1 cellular context compared by ENCODE assay signal in the genomic region with DNA sequence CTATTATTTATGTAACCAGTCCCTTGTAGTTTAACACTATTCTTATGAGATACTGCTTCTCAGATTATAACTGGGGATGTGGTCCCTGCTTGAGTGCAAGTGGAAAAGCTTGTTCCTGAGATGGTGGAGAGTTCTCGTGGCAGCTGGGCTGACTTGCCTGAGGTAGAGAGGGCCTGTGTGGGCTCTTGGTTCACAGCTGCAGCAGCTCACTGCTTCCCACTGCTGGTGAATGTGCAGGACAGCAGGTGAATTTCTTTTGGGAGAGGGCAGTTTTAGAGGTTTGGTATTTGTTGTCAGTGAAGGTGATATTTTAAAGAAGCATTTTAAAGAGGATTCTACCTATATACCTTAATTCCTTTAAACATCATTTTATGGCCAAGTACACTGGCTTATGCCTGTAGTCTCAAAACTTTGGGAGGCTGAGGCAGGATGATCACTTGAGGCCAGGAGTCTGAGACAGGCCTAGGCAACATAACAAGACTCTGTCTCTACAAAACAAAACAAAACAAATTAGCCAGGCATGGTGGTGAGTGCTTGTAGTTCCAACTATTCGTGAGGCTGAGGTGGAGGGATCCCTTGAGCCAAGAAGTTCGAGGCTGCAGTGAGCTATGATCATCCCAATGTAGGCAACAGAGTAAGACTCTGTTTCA.
TF ChIP-seq lines count a peak whose summit lies in the region.

No MANE protein-coding gene starts in this region.

TF ChIP-seq in HepG2, 621 proteins besides CTCF, POLR2A, EP300 and RAD21 (continued from another document and continues in another):
- TF ChIP-seq, protein P1, sequence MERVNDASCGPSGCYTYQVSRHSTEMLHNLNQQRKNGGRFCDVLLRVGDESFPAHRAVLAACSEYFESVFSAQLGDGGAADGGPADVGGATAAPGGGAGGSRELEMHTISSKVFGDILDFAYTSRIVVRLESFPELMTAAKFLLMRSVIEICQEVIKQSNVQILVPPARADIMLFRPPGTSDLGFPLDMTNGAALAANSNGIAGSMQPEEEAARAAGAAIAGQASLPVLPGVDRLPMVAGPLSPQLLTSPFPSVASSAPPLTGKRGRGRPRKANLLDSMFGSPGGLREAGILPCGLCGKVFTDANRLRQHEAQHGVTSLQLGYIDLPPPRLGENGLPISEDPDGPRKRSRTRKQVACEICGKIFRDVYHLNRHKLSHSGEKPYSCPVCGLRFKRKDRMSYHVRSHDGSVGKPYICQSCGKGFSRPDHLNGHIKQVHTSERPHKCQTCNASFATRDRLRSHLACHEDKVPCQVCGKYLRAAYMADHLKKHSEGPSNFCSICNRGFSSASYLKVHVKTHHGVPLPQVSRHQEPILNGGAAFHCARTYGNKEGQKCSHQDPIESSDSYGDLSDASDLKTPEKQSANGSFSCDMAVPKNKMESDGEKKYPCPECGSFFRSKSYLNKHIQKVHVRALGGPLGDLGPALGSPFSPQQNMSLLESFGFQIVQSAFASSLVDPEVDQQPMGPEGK (CRISPR knock-in tag; IDR thresholded peaks at IDR 0.05): peak; percentile 39; the same call in 1 of the 2 replicates
- TF ChIP-seq ATRX (CRISPR knock-in tag; IDR thresholded peaks at IDR 0.05; ENCODE audit: borderline replicate concordance) (no peak), DNMT3B (CRISPR knock-in tag; conservative IDR thresholded peaks at IDR 0.05) (no peak; the same call in 1 of the 2 replicates), ARID2 (CRISPR knock-in tag; IDR thresholded peaks at IDR 0.05; ENCODE audit: borderline replicate concordance) (no peak), RFXANK (CRISPR knock-in tag; IDR thresholded peaks at IDR 0.05) (0 out of 2 replicates have a peak, but pooled peaks have one; percentile 54), HIVEP1 (CRISPR knock-in tag; IDR thresholded peaks at IDR 0.05) (no peak), RARA (CRISPR knock-in tag; IDR thresholded peaks at IDR 0.05) (no peak), NFYB (CRISPR knock-in tag; IDR thresholded peaks at IDR 0.05) (no peak), CBX1 (IDR thresholded peaks at IDR 0.05; ENCODE audit: low read depth) (no peak), ZNF292 (CRISPR knock-in tag; IDR thresholded peaks at IDR 0.05; ENCODE audit: borderline replicate concordance, low read depth) (no peak), ZNF367 (CRISPR knock-in tag; IDR thresholded peaks at IDR 0.05; ENCODE audit: borderline replicate concordance) (no peak), HNF4A (CRISPR knock-in tag; IDR thresholded peaks at IDR 0.05) (no peak), ZNF713 (CRISPR knock-in tag; IDR thresholded peaks at IDR 0.05) (no peak), SAP130 (CRISPR knock-in tag; IDR thresholded peaks at IDR 0.05; ENCODE audit: low read depth) (peak; percentile 43; the same call in 1 of the 2 replicates), ZBTB1 (CRISPR knock-in tag; IDR thresholded peaks at IDR 0.05; ENCODE audit: borderline replicate concordance) (no peak), TARDBP (CRISPR knock-in tag; IDR thresholded peaks at IDR 0.05) (no peak), ZNF777 (CRISPR knock-in tag; IDR thresholded peaks at IDR 0.05) (no peak), ZNF670 (CRISPR knock-in tag; IDR thresholded peaks at IDR 0.05; ENCODE audit: borderline replicate concordance) (no peak), EEA1 (CRISPR knock-in tag; IDR thresholded peaks at IDR 0.05; ENCODE audit: borderline replicate concordance) (no peak), RNF2 (conservative IDR thresholded peaks at IDR 0.05; ENCODE audit: low read depth) (no peak), RBAK (CRISPR knock-in tag; IDR thresholded peaks at IDR 0.05) (no peak), ZFP1 (CRISPR knock-in tag; IDR thresholded peaks at IDR 0.05) (no peak), CHD4 (IDR thresholded peaks at IDR 0.05; ENCODE audit: borderline replicate concordance, low read length) (no peak), NPAS2 (CRISPR knock-in tag; IDR thresholded peaks at IDR 0.05; ENCODE audit: borderline replicate concordance) (no peak), ZNF263 (CRISPR knock-in tag; IDR thresholded peaks at IDR 0.05) (no peak), KAT8 (CRISPR knock-in tag; IDR thresholded peaks at IDR 0.05) (peak; percentile 63), NR3C1 (CRISPR knock-in tag; IDR thresholded peaks at IDR 0.05) (no peak), ZNF468 (CRISPR knock-in tag; IDR thresholded peaks at IDR 0.05) (no peak), NFATC3 (CRISPR knock-in tag; IDR thresholded peaks at IDR 0.05) (no peak), MEIS2 (CRISPR knock-in tag; IDR thresholded peaks at IDR 0.05) (no peak), KDM1A (CRISPR knock-in tag; IDR thresholded peaks at IDR 0.05) (no peak), REPIN1 (CRISPR knock-in tag; IDR thresholded peaks at IDR 0.05; ENCODE audit: borderline replicate concordance, low read depth) (no peak; the same call in 1 of the 2 replicates), SSRP1 (CRISPR knock-in tag; IDR thresholded peaks at IDR 0.05) (peak; percentile 93), SP140L (CRISPR knock-in tag; IDR thresholded peaks at IDR 0.05; ENCODE audit: borderline replicate concordance) (no peak), AGO1 (IDR thresholded peaks at IDR 0.05; ENCODE audit: low read depth, low read length, poor library complexity, severe bottlenecking) (no peak)
- TF ChIP-seq, protein P2, sequence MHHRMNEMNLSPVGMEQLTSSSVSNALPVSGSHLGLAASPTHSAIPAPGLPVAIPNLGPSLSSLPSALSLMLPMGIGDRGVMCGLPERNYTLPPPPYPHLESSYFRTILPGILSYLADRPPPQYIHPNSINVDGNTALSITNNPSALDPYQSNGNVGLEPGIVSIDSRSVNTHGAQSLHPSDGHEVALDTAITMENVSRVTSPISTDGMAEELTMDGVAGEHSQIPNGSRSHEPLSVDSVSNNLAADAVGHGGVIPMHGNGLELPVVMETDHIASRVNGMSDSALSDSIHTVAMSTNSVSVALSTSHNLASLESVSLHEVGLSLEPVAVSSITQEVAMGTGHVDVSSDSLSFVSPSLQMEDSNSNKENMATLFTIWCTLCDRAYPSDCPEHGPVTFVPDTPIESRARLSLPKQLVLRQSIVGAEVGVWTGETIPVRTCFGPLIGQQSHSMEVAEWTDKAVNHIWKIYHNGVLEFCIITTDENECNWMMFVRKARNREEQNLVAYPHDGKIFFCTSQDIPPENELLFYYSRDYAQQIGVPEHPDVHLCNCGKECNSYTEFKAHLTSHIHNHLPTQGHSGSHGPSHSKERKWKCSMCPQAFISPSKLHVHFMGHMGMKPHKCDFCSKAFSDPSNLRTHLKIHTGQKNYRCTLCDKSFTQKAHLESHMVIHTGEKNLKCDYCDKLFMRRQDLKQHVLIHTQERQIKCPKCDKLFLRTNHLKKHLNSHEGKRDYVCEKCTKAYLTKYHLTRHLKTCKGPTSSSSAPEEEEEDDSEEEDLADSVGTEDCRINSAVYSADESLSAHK (CRISPR knock-in tag; IDR thresholded peaks at IDR 0.05; ENCODE audit: borderline replicate concordance): no peak
- TF ChIP-seq, protein P3, sequence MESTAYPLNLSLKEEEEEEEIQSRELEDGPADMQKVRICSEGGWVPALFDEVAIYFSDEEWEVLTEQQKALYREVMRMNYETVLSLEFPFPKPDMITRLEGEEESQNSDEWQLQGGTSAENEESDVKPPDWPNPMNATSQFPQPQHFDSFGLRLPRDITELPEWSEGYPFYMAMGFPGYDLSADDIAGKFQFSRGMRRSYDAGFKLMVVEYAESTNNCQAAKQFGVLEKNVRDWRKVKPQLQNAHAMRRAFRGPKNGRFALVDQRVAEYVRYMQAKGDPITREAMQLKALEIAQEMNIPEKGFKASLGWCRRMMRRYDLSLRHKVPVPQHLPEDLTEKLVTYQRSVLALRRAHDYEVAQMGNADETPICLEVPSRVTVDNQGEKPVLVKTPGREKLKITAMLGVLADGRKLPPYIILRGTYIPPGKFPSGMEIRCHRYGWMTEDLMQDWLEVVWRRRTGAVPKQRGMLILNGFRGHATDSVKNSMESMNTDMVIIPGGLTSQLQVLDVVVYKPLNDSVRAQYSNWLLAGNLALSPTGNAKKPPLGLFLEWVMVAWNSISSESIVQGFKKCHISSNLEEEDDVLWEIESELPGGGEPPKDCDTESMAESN (CRISPR knock-in tag; conservative IDR thresholded peaks at IDR 0.05): no peak
- TF ChIP-seq, protein P4, sequence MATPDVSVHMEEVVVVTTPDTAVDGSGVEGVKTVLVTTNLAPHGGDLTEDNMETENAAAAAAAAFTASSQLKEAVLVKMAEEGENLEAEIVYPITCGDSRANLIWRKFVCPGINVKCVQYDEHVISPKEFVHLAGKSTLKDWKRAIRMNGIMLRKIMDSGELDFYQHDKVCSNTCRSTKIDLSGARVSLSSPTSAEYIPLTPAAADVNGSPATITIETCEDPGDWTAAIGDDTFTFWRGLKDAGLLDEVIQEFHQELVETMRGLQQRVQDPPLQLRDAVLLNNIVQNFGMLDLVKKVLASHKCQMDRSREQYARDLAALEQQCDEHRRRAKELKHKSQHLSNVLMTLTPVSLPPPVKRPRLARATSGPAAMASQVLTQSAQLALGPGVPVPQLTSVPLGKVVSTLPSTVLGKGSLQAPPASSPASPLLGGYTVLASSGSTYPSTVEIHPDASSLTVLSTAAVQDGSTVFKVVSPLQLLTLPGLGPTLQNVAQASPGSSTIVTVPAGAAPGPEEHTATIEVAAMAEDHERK (CRISPR knock-in tag; IDR thresholded peaks at IDR 0.05; ENCODE audit: low read depth): no peak
- TF ChIP-seq, protein P5, sequence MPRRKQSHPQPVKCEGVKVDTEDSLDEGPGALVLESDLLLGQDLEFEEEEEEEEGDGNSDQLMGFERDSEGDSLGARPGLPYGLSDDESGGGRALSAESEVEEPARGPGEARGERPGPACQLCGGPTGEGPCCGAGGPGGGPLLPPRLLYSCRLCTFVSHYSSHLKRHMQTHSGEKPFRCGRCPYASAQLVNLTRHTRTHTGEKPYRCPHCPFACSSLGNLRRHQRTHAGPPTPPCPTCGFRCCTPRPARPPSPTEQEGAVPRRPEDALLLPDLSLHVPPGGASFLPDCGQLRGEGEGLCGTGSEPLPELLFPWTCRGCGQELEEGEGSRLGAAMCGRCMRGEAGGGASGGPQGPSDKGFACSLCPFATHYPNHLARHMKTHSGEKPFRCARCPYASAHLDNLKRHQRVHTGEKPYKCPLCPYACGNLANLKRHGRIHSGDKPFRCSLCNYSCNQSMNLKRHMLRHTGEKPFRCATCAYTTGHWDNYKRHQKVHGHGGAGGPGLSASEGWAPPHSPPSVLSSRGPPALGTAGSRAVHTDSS (CRISPR knock-in tag; conservative IDR thresholded peaks at IDR 0.05): no peak
- TF ChIP-seq, protein P6, sequence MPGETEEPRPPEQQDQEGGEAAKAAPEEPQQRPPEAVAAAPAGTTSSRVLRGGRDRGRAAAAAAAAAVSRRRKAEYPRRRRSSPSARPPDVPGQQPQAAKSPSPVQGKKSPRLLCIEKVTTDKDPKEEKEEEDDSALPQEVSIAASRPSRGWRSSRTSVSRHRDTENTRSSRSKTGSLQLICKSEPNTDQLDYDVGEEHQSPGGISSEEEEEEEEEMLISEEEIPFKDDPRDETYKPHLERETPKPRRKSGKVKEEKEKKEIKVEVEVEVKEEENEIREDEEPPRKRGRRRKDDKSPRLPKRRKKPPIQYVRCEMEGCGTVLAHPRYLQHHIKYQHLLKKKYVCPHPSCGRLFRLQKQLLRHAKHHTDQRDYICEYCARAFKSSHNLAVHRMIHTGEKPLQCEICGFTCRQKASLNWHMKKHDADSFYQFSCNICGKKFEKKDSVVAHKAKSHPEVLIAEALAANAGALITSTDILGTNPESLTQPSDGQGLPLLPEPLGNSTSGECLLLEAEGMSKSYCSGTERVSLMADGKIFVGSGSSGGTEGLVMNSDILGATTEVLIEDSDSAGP (CRISPR knock-in tag; IDR thresholded peaks at IDR 0.05; ENCODE audit: borderline replicate concordance): no peak
- TF ChIP-seq, protein P7, sequence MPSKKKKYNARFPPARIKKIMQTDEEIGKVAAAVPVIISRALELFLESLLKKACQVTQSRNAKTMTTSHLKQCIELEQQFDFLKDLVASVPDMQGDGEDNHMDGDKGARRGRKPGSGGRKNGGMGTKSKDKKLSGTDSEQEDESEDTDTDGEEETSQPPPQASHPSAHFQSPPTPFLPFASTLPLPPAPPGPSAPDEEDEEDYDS (CRISPR knock-in tag; IDR thresholded peaks at IDR 0.05): no peak
- TF ChIP-seq, protein P8, sequence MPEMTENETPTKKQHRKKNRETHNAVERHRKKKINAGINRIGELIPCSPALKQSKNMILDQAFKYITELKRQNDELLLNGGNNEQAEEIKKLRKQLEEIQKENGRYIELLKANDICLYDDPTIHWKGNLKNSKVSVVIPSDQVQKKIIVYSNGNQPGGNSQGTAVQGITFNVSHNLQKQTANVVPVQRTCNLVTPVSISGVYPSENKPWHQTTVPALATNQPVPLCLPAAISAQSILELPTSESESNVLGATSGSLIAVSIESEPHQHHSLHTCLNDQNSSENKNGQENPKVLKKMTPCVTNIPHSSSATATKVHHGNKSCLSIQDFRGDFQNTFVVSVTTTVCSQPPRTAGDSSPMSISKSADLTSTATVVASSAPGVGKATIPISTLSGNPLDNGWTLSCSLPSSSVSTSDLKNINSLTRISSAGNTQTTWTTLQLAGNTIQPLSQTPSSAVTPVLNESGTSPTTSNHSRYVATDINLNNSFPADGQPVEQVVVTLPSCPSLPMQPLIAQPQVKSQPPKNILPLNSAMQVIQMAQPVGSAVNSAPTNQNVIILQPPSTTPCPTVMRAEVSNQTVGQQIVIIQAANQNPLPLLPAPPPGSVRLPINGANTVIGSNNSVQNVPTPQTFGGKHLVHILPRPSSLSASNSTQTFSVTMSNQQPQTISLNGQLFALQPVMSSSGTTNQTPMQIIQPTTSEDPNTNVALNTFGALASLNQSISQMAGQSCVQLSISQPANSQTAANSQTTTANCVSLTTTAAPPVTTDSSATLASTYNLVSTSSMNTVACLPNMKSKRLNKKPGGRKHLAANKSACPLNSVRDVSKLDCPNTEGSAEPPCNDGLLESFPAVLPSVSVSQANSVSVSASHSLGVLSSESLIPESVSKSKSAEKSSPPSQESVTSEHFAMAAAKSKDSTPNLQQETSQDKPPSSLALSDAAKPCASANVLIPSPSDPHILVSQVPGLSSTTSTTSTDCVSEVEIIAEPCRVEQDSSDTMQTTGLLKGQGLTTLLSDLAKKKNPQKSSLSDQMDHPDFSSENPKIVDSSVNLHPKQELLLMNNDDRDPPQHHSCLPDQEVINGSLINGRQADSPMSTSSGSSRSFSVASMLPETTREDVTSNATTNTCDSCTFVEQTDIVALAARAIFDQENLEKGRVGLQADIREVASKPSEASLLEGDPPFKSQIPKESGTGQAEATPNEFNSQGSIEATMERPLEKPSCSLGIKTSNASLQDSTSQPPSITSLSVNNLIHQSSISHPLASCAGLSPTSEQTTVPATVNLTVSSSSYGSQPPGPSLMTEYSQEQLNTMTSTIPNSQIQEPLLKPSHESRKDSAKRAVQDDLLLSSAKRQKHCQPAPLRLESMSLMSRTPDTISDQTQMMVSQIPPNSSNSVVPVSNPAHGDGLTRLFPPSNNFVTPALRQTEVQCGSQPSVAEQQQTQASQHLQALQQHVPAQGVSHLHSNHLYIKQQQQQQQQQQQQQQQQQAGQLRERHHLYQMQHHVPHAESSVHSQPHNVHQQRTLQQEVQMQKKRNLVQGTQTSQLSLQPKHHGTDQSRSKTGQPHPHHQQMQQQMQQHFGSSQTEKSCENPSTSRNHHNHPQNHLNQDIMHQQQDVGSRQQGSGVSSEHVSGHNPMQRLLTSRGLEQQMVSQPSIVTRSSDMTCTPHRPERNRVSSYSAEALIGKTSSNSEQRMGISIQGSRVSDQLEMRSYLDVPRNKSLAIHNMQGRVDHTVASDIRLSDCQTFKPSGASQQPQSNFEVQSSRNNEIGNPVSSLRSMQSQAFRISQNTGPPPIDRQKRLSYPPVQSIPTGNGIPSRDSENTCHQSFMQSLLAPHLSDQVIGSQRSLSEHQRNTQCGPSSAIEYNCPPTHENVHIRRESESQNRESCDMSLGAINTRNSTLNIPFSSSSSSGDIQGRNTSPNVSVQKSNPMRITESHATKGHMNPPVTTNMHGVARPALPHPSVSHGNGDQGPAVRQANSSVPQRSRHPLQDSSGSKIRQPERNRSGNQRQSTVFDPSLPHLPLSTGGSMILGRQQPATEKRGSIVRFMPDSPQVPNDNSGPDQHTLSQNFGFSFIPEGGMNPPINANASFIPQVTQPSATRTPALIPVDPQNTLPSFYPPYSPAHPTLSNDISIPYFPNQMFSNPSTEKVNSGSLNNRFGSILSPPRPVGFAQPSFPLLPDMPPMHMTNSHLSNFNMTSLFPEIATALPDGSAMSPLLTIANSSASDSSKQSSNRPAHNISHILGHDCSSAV (CRISPR knock-in tag; IDR thresholded peaks at IDR 0.05; ENCODE audit: borderline replicate concordance): no peak
